In the genomic region with DNA sequence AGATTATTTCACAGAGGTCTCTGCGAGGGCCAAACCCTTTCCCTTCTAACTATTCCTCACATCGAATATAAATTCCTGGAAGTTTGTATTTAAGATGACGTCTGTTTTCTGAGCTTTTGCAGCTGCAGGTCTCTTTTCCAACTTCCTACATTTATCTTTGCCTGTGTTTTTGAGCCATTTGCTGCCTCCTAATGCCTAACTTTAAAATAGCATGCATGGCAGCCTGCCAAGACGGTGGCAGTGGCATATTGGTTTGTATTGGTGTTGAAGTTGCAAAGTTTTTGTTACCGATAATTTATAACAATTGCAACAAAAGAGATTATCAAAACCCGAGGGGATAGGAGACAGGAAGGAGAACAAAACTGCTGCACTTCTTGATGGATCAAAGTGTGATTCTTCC, we compare ENCODE assay signal across 8 cellular contexts.
A peak's percentile ranks its signal among the peaks of the same experiment; 100 is the strongest.
DNase-seq lines count a peak whose midpoint lies in the region; ATAC-seq and TF ChIP-seq lines count a peak whose summit lies in the region.

No MANE protein-coding gene starts in this region.

- H3T11ph ChIP-seq in H9 (ENCODE audit: low read length), result no peak overlapping the region

- H3K4ac ChIP-seq in H9 (ENCODE audit: low read depth, low read length), result no peak overlapping the region

- POLR2A ChIA-PET in Caco-2 (lab: Charles Lee) (no interaction called here), WTC11 (lab: Charles Lee) (no interaction called here)

- H2BK120ac ChIP-seq in H9 (ENCODE audit: low read depth, low read length, poor library complexity, severe bottlenecking), result no peak overlapping the region

- H3K79me2 ChIP-seq in H9 (ENCODE audit: insufficient read depth, low read length), result no peaks in the 10 kb centered on the region

- H2AFZ ChIP-seq in H9 (ENCODE audit: low read length), result no peak overlapping the region

- H3K27ac ChIP-seq in H9 (ENCODE audit: insufficient read length, low read depth, low read length), result no peak overlapping the region

- H3K36me3 ChIP-seq in Caco-2 (ENCODE audit: control insufficient read depth, insufficient read depth, low read length), result no peaks in the 10 kb centered on the region

- H3K27me3 Mint-ChIP-seq in Caco-2 (ENCODE audit: insufficient read depth, unreplicated experiment) (peaks cover 4% of the 10 kb centered on the region), H9 (ENCODE audit: low read depth) (no peaks in the 10 kb centered on the region; the same call in 1 of the 2 replicates), WTC11 (ENCODE audit: low read depth) (no peaks in the 10 kb centered on the region; the same call in 1 of the 2 replicates)

- H3K4me1 Mint-ChIP-seq in Caco-2 (ENCODE audit: low read depth, unreplicated experiment), result no peaks in the 10 kb centered on the region
- peaks cover 16 to 19% of the 10 kb centered on the region in 2 experiments for H3K4me1 Mint-ChIP-seq in H9
- peaks cover 13% of the 10 kb centered on the region for H3K4me1 Mint-ChIP-seq in WTC11

- no peak overlapping the region for H3K9ac ChIP-seq in H9 (ENCODE audit: extremely low read depth, insufficient read length, low read length)

- CTCF ChIA-PET in Caco-2 (lab: Charles Lee) (no interaction called here), WTC11 (lab: Charles Lee) (interaction anchor here (0.6 to 3.1 kb wide), 3 partner anchors 9 to 73 kb away, joined by 3 to 16 read pairs (median 5); no protein-coding TSS in a partner anchor)

- WGBS in H9 (ENCODE audit: extremely low coverage, insufficient read length, low lambda C conversion rate), result no CpG with 5 or more reads among the region's 6 CpGs

- H2BK15ac ChIP-seq in H9 (ENCODE audit: low read depth, low read length), result no peak overlapping the region

- no peak overlapping the region for H2BK5ac ChIP-seq in H9 (ENCODE audit: insufficient read length, low read length)

- intact Hi-C loops in Caco-2 (cut with micrococcal nuclease; ENCODE audit: unreplicated experiment), result loop anchor here (2.0 kb wide), 1 partner anchor 74 kb away; no protein-coding TSS in a partner anchor

- no peak overlapping the region for H3K14ac ChIP-seq in H9 (ENCODE audit: insufficient read depth, low read length)

- H3K4me3 Mint-ChIP-seq in Caco-2 (ENCODE audit: unreplicated experiment) (no peak overlapping the region), H9 (no peak overlapping the region), WTC11 (no peak overlapping the region)

- DNase-seq in Caco-2, result peak in 1 of 2 experiments; percentile 15
- DNase-seq in H9, result peak; percentile 32
- DNase-seq in NCI-H2081 treated with DMSO at 0.1 percent for 48 hours (lab: John Stamatoyannopoulos, UW), result peak; percentile 88
- DNase-seq in WTC11 (ENCODE audit: low spot score), result peak; percentile 21
- DNase-seq in fibroblast of pulmonary artery (ENCODE audit: low read depth), result peak; percentile 61
- peak; percentile 12 for DNase-seq in occipital lobe (lab: John Stamatoyannopoulos, UW)
- no peak for DNase-seq in effector CD8-positive, alpha-beta T cell (lab: John Stamatoyannopoulos, UW)

- no peaks in the 10 kb centered on the region for H3K79me1 ChIP-seq in H9 (ENCODE audit: insufficient read depth, low read depth, low read length, poor library complexity, severe bottlenecking)

- H3K36me3 Mint-ChIP-seq in Caco-2 (ENCODE audit: insufficient read depth, unreplicated experiment), result no peaks in the 10 kb centered on the region
- no peaks in the 10 kb centered on the region for H3K36me3 Mint-ChIP-seq in H9 (ENCODE audit: insufficient read depth in 1 of 3, low read depth in 3 of 3)
- H3K36me3 Mint-ChIP-seq in WTC11, result no peaks in the 10 kb centered on the region

- H3K4me3 ChIP-seq in Caco-2 (ENCODE audit: low read depth, low read length), result no peak overlapping the region
- H3K4me3 ChIP-seq in fibroblast of pulmonary artery (replicated peaks; ENCODE audit: low read depth, low read length), result no peak overlapping the region

- no peaks in the 10 kb centered on the region for H3K9me3 ChIP-seq in Caco-2
- no peaks in the 10 kb centered on the region for H3K9me3 ChIP-seq in H9 (ENCODE audit: control insufficient read depth, low read depth, low read length)

- H2BK12ac ChIP-seq in H9 (ENCODE audit: insufficient read length, low read depth, low read length), result no peak overlapping the region

- no peaks in the 10 kb centered on the region for H3K23me2 ChIP-seq in H9 (ENCODE audit: insufficient read length, low read depth, low read length, poor library complexity, severe bottlenecking)

- H3K23ac ChIP-seq in H9 (ENCODE audit: insufficient read length, low read depth, low read length), result no peak overlapping the region

- H4K20me1 ChIP-seq in H9 (ENCODE audit: control insufficient read depth, insufficient read depth, insufficient read length), result no peaks in the 10 kb centered on the region

- no peaks in the 10 kb centered on the region for H3K27me3 ChIP-seq in Caco-2 (replicated peaks; ENCODE audit: control insufficient read depth, insufficient read depth, low read length)
- no peaks in the 10 kb centered on the region for H3K27me3 ChIP-seq in H9 (ENCODE audit: insufficient read depth, low read length)

- H3K27ac Mint-ChIP-seq in Caco-2 (ENCODE audit: unreplicated experiment) (no peak overlapping the region), H9 (no peak overlapping the region), WTC11 (no peak overlapping the region)

- H4K8ac ChIP-seq in H9 (replicated peaks; ENCODE audit: insufficient read length, low read depth, low read length), result no peak overlapping the region

- H3K9me3 Mint-ChIP-seq in Caco-2 (ENCODE audit: unreplicated experiment) (no peaks in the 10 kb centered on the region), H9 (no peaks in the 10 kb centered on the region), WTC11 (no peaks in the 10 kb centered on the region)

- ATAC-seq in WTC11, result peak; percentile 68; the same call in 1 of the 2 replicates
- ATAC-seq in GM21737 (IDR thresholded peaks at IDR 0.05; ENCODE audit: unreplicated experiment), result no peak

- H3K18ac ChIP-seq in H9 (ENCODE audit: insufficient read length, low read depth, low read length), result no peak overlapping the region

- no peak overlapping the region for H3K4me2 ChIP-seq in H9 (ENCODE audit: insufficient read depth, insufficient read length, low read length)

- TF ChIP-seq CTCF in Caco-2 (IDR thresholded peaks at IDR 0.05; ENCODE audit: insufficient read depth in 1 of 2, low read depth in 1 of 2, low read length in 1 of 2, severe bottlenecking in 1 of 2, unreplicated experiment in 1 of 2) (peak; percentile 23 to 49), H9 (conservative IDR thresholded peaks at IDR 0.05) (peak; percentile 68), WTC11 (IDR thresholded peaks at IDR 0.05) (no peak), fibroblast of pulmonary artery (IDR thresholded peaks at IDR 0.05; ENCODE audit: low read length, missing control alignments) (peak; percentile 52)

- H2BK20ac ChIP-seq in H9 (ENCODE audit: low read depth, low read length, poor library complexity, severe bottlenecking), result no peak overlapping the region

- no peak overlapping the region for H4K91ac ChIP-seq in H9 (ENCODE audit: insufficient read length, low read depth, low read length)

- H4K5ac ChIP-seq in H9 (ENCODE audit: insufficient read length, low read depth, low read length), result no peak overlapping the region

- H3K4me1 ChIP-seq in Caco-2 (no peaks in the 10 kb centered on the region), H9 (ENCODE audit: insufficient read depth, low read length) (no peaks in the 10 kb centered on the region)

- BruUV-seq in Caco-2 (replicated peaks; lab: Mats Ljungman, UMichigan), result no TSS peak

- no peak overlapping the region for H2AK5ac ChIP-seq in H9 (ENCODE audit: insufficient read length, low read length)

- no peak overlapping the region for H3K56ac ChIP-seq in H9 (ENCODE audit: insufficient read length, low read depth, low read length)

TF ChIP-seq in WTC11, 78 proteins besides CTCF, POLR2A, EP300 and RAD21:
- TF ChIP-seq EMX1 (CRISPR knock-in tag; IDR thresholded peaks at IDR 0.05), result no peak
- 0 out of 2 replicates have a peak, but pooled peaks have one; percentile 42 for TF ChIP-seq ZNF232 (CRISPR knock-in tag; IDR thresholded peaks at IDR 0.05)
- TF ChIP-seq E2F1 (CRISPR knock-in tag; IDR thresholded peaks at IDR 0.05), result no peak
- TF ChIP-seq, protein P1, sequence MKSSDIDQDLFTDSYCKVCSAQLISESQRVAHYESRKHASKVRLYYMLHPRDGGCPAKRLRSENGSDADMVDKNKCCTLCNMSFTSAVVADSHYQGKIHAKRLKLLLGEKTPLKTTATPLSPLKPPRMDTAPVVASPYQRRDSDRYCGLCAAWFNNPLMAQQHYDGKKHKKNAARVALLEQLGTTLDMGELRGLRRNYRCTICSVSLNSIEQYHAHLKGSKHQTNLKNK (CRISPR knock-in tag; IDR thresholded peaks at IDR 0.05), result no peak
- no peak for TF ChIP-seq SMAD3 (CRISPR knock-in tag; IDR thresholded peaks at IDR 0.05; ENCODE audit: borderline replicate concordance)
- TF ChIP-seq MXD4 (CRISPR knock-in tag; IDR thresholded peaks at IDR 0.05; ENCODE audit: borderline replicate concordance), result no peak
